Comparison of ENCODE assay signal across 22 cellular contexts in the genomic region with DNA sequence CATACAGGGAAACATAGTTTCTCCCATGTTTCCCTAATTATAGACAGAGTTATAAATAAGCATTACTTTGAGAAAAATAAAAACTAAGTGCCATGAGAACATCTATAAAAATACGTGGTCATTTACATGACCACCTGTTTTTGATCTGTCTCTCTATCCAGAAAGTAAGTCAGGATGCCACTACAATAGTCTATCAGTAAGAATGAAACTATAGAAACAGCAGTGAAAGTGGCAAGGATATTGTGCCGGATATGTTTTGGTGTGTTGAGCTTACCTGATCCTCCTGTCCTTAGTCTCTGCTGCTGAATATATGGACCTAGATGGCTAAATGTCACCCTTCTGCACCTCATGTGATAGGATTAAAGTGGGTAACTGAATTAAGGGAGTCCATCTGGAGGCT.
"Had no signal": no experiment of that assay in that cellular context is flagged by ENCODE, and none has a peak within 500 bp of the region (broad histone marks: within the 10 kb centered on the region; RNA-seq: fewer than 3 reads in every experiment).

No MANE protein-coding gene starts in this region.

- DNase-seq: cortex of kidney; effector CD8-positive, alpha-beta T cell; effector memory CD8-positive, alpha-beta T cell; endodermal cell; erythroblast; esophagus squamous epithelium; foreskin fibroblast; foreskin melanocyte; gastrocnemius medialis; glutamatergic neuron; head of caudate nucleus; heart right ventricle; hippocampal formation; left cardiac atrium; left lung; left ventricle myocardium superior; lower lobe of right lung; mesenchymal stem cell; mucosa of descending colon; naive B cell; naive thymus-derived CD8-positive, alpha-beta T cell had no signal

- ATAC-seq: effector memory CD8-positive, alpha-beta T cell; esophagus mucosa; gastrocnemius medialis; heart right ventricle; left cardiac atrium; left lung; left ventricle myocardium superior; lower lobe of right lung; mucosa of descending colon; naive thymus-derived CD8-positive, alpha-beta T cell had no signal
